ENCODE assay signal across 15 cellular contexts in the genomic region with DNA sequence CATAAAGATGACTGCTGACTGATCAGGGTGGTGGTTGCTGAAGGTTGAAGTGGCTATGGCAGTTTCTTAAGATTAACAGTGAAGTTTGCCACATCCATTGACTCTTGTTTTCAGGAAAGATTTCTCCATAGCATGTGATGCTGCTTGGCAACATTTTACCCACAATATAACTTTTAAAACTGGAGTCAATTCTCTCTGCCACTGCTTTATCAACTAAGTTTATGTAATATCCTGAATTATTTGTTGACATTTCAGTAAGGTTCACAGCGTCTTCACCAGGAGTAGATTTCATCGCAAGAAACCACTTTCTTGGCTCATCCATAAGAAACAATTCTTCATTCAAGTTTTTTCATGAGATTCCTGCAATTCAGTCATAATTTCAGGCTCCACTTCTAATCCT.
DNase-seq lines count a peak whose midpoint lies in the region; ATAC-seq and TF ChIP-seq lines count a peak whose summit lies in the region.
"Had no signal": no experiment of that assay in that cellular context is flagged by ENCODE, and none has a peak within 500 bp of the region (broad histone marks: within the 10 kb centered on the region; RNA-seq: fewer than 3 reads in every experiment).

No MANE protein-coding gene starts in this region.

- DNase-seq in amniotic epithelial cell (ENCODE audit: low read depth): peak; percentile 79
- peak; percentile 1 for DNase-seq in fibroblast of mammary gland (ENCODE audit: low read depth)
- DNase-seq in fibroblast of the aortic adventitia (ENCODE audit: low read depth): peak; percentile 13
- DNase-seq in stimulated activated CD4-positive, alpha-beta T cell treated with anti-CD3 and anti-CD28 coated beads, Interleukin-2, amount 100 ng/mL, for 48 hours: no peak
- DNase-seq in NCI-H146 treated with DMSO at 0.1 percent for 48 hours (lab: John Stamatoyannopoulos, UW; ENCODE audit: unreplicated experiment): no peak
- DNase-seq: C1 segment of cervical spinal cord; Calu3; CD4-positive, alpha-beta memory T cell; COR-L47; DMS53; DMS79 treated with DMSO at 0.1 percent for 48 hours; GF-D8; GOT3 had no signal

- no peak for ATAC-seq in HG02973 (IDR thresholded peaks at IDR 0.05; ENCODE audit: unreplicated experiment)

- H3K4me3 ChIP-seq in fibroblast of mammary gland (ENCODE audit: control insufficient read depth, low read depth, low read length) (no peak overlapping the region), fibroblast of the aortic adventitia (ENCODE audit: low read depth, low read length) (no peak overlapping the region)
- H3K4me3 ChIP-seq: HAP-1 had no signal

- TF ChIP-seq CTCF in fibroblast of mammary gland (conservative IDR thresholded peaks at IDR 0.05; ENCODE audit: control insufficient read depth, insufficient read depth, low read depth, low read length) (no peak), fibroblast of the aortic adventitia (IDR thresholded peaks at IDR 0.05; ENCODE audit: insufficient read depth, low read length) (no peak)

Comparison
In these comparisons a context has a peak if more than half of its experiments do, and no peak if none do; other contexts are left out.
1. DNase-seq: peak in amniotic epithelial cell (single experiment), fibroblast of mammary gland (single experiment) and fibroblast of the aortic adventitia (single experiment); none in stimulated activated CD4-positive, alpha-beta T cell treated with anti-CD3 and anti-CD28 coated beads, Interleukin-2, amount 100 ng/mL, for 48 hours (0 of 2) and NCI-H146 treated with DMSO at 0.1 percent for 48 hours (single experiment).